8 cellular contexts compared by ENCODE assay signal in the genomic region with DNA sequence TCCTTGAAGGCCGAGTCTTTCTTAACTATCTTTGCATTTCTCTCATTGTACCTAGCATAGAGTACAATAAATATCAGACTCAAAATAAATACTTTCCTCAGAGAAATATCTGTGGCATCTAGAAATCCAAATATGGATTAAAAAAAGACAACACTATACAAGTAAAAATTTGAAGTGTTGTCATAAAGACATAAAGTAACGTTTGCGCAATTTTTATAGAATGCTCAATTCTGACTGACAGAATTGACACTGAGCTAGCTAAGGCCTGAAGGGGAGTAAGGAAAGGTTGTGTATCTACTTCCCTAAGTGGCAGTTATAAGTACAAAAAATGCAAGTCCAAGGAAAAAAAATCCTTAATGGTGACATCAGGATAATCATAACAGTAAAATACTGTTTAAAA. TPM values are rescaled to one million over a fixed set of nuclear protein-coding genes. Genes with fewer than 3 reads are reported as not detected.
DNase-seq lines count a peak whose midpoint lies in the region; ATAC-seq, FAIRE-seq and TF ChIP-seq lines count a peak whose summit lies in the region.

No MANE protein-coding gene starts in this region.

- H3K27ac Mint-ChIP-seq in Calu3 (ENCODE audit: unreplicated experiment) (peak overlapping the region; percentile 98), endothelial cell (ENCODE audit: unreplicated experiment) (peak overlapping the region; percentile 67)

- peak overlapping the region in 2 of 4 donors; percentile 80 to 91 for H3K27ac ChIP-seq in pancreas

- TSS peak; percentile 42 for BruUV-seq in Calu3 (replicated peaks; lab: Mats Ljungman, UMichigan)

- H3K27me3 ChIP-seq in pancreas = no peaks in the 10 kb centered on the region

- DNase-seq in Calu3 = no peak
- peak; percentile 46 for DNase-seq in NOMO-1 treated with DMSO at 0.1 percent for 48 hours (lab: John Stamatoyannopoulos, UW; ENCODE audit: unreplicated experiment)
- DNase-seq in endothelial cell (ENCODE audit: low spot score) = no peak
- DNase-seq in pancreas = no peak
- no peak for DNase-seq in posterior vena cava (ENCODE audit: low spot score)
- DNase-seq in stimulated activated CD4-positive, alpha-beta T cell treated with anti-CD3 and anti-CD28 coated beads, Interleukin-4, amount 100 ng/mL, for 24 hours = no peak
- DNase-seq in cerebellum (ENCODE audit: low spot score) = no peak

- H3K4me1 Mint-ChIP-seq in Calu3 (ENCODE audit: low read depth, unreplicated experiment) = peaks cover 34% of the 10 kb centered on the region
- peaks cover 18% of the 10 kb centered on the region for H3K4me1 Mint-ChIP-seq in endothelial cell (ENCODE audit: unreplicated experiment)

- H3K27me3 Mint-ChIP-seq in Calu3 (ENCODE audit: unreplicated experiment) (no peaks in the 10 kb centered on the region), endothelial cell (ENCODE audit: unreplicated experiment) (peaks cover 3% of the 10 kb centered on the region)

- intact Hi-C loops in Calu3 (cut with micrococcal nuclease; ENCODE audit: unreplicated experiment) (loop anchor here (5.0 kb wide), 1 partner anchor 58 kb away; the partner anchor contains the start of gene NMB), pancreas (cut with DNase I) (no loop called here), posterior vena cava (cut with DNase I) (loop anchor here in 1 of 2 donors (2.0 kb wide), 1 partner anchor 34 kb away; the partner anchor contains the start of gene ZNF592)

- ATAC-seq in pancreas (no peak), esophagus mucosa (no peak)

- no peaks in the 10 kb centered on the region for H3K9me3 ChIP-seq in pancreas

- FAIRE-seq in pancreas (lab: Jason Lieb, UNC) = no peak

- CTCF ChIA-PET in Calu3 (lab: Charles Lee) = interaction anchor here (4.5 kb wide), 1 partner anchor 20 kb away, joined by 45 read pairs; no protein-coding TSS in a partner anchor

- H3K9me3 Mint-ChIP-seq in Calu3 (ENCODE audit: low read depth, unreplicated experiment) (no peaks in the 10 kb centered on the region), endothelial cell (ENCODE audit: unreplicated experiment) (no peaks in the 10 kb centered on the region)

- H3K4me3 Mint-ChIP-seq in Calu3 (ENCODE audit: low read depth, unreplicated experiment) = peak overlapping the region; percentile 95
- peak overlapping the region; percentile 99 for H3K4me3 Mint-ChIP-seq in endothelial cell (ENCODE audit: unreplicated experiment)

- peaks cover 10 to 14% (median 14%) of the 10 kb centered on the region in 3 donors for H3K4me1 ChIP-seq in pancreas

- peaks cover 0 to 12% (median 0%) of the 10 kb centered on the region in 3 donors for H3K36me3 ChIP-seq in pancreas

- peak overlapping the region; percentile 71 to 89 (median 80) for H3K4me3 ChIP-seq in pancreas

- TF ChIP-seq CTCF in Calu3 (IDR thresholded peaks at IDR 0.05; ENCODE audit: unreplicated experiment) (no peak), endothelial cell (IDR thresholded peaks at IDR 0.05; ENCODE audit: unreplicated experiment) (no peak), pancreas (IDR thresholded peaks at IDR 0.05) (no peak)

- 19 to 31% methylated on average over 3 of the region's 3 CpGs for WGBS in pancreas, 2 donors

- H3K36me3 Mint-ChIP-seq in Calu3 (ENCODE audit: insufficient read depth, unreplicated experiment) (peaks cover 69% of the 10 kb centered on the region), endothelial cell (ENCODE audit: low read depth, unreplicated experiment) (peaks cover 4% of the 10 kb centered on the region)

RNA-seq across cellular contexts. Expression of gene SEC11A, which starts 1.1 kb away (rescaled TPM):
- 214 and 243 TPM in 2 replicates for total RNA-seq in Calu3 (2022)
- 204 TPM for total RNA-seq in endothelial cell (ENCODE audit: unreplicated experiment)
- total RNA-seq in pancreas = 10 to 100 TPM; 43.7 to 77.5 (median 67.8) TPM
- polyA plus RNA-seq in pancreas = 10 to 100 TPM; 71.3 to 98.7 TPM
- total RNA-seq in posterior vena cava = 100 to 1,000 TPM in 1 of 2 donors, 10 to 100 TPM in 1; 83.0 to 113 TPM
- total RNA-seq in esophagus mucosa = 65.4 TPM
- total RNA-seq in cerebellum = 66.4 TPM

RNA-seq across cellular contexts. Expression of gene ZNF592, which starts 33.6 kb away (rescaled TPM):
- total RNA-seq in Calu3 (2022) = 49.5 and 49.6 TPM in 2 replicates
- total RNA-seq in endothelial cell (ENCODE audit: unreplicated experiment) = 29.1 TPM
- 10 to 100 TPM; 11.5 to 16.6 (median 12.2) TPM for total RNA-seq in pancreas
- 1 to 10 TPM; 9.1 to 9.9 TPM for polyA plus RNA-seq in pancreas
- total RNA-seq in posterior vena cava = 10 to 100 TPM; 21.3 to 21.8 TPM
- total RNA-seq in esophagus mucosa = 12.6 TPM
- 9.3 TPM for total RNA-seq in cerebellum

RNA-seq across cellular contexts. Expression of gene NMB, which starts 56.8 kb away (rescaled TPM):
- total RNA-seq in Calu3 (2022) = 10.9 and 16.6 TPM in 2 replicates
- total RNA-seq in endothelial cell (ENCODE audit: unreplicated experiment) = 14.3 TPM
- total RNA-seq in pancreas = 1 to 10 TPM; 2.9 to 5.4 (median 3.5) TPM
- 1 to 10 TPM; 4.8 to 8.3 TPM for polyA plus RNA-seq in pancreas
- total RNA-seq in posterior vena cava = 1 to 10 TPM; 5.7 to 8.7 TPM
- total RNA-seq in esophagus mucosa = 12.8 TPM
- total RNA-seq in cerebellum = 2.3 TPM
